In the genomic region with DNA sequence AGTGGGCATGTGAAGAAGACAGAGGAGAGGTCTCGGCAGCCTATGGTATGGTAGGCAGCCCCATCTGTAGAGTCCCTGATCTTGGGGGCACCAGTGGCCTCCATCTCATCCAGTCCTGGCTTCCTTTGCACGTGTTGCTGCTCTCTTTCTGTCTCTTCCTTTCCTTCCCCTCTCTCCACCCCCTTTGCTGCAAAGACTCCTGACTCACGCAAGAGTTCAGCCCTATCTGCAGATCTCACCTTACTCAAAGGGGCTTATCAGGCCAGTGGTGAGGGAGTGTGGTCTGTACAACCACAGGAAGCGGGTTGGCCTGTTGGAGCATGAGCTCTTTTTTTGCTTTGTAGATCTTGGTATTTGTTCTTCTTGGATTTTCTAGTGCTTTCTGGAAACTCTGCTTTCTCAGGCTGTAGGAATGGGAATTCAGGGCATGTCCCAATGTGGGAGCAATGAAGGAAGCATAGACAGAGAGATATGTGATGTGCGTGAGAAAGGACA, we compare ENCODE assay signal across 8 cellular contexts.
DNase-seq lines count a peak whose midpoint lies in the region; ATAC-seq, FAIRE-seq and TF ChIP-seq lines count a peak whose summit lies in the region.
"Had no signal": no experiment of that assay in that cellular context is flagged by ENCODE, and none has a peak within 500 bp of the region (broad histone marks: within the 10 kb centered on the region; RNA-seq: fewer than 3 reads in every experiment).

No MANE protein-coding gene starts in this region.

- H3K4me1 Mint-ChIP-seq in activated naive CD8-positive, alpha-beta T cell treated with anti-CD3 and anti-CD28 coated beads, Interleukin-2, amount 50 U/mL, for 24 hours: peaks cover 48% of the 10 kb centered on the region

- DNase-seq in NOMO-1 treated with dmso at 0.1 percent for 144 hours (lab: John Stamatoyannopoulos, UW; ENCODE audit: unreplicated experiment) (peak; percentile 62), NCI-H446 (lab: John Stamatoyannopoulos, UW) (no peak), H54 (ENCODE audit: insufficient read length, low spot score) (no peak), ACHN (no peak)
- peak; percentile 65 for DNase-seq in activated naive CD8-positive, alpha-beta T cell treated with anti-CD3 and anti-CD28 coated beads, Interleukin-2, amount 50 U/mL, for 24 hours
- peak; percentile 36 to 64 for DNase-seq in stimulated activated CD4-positive, alpha-beta T cell treated with anti-CD3 and anti-CD28 coated beads, Interleukin-2, amount 100 ng/mL, for 24 hours
- DNase-seq: heart right ventricle had no signal

- ATAC-seq in GM21390 (IDR thresholded peaks at IDR 0.05; ENCODE audit: unreplicated experiment): peak; percentile 38
- ATAC-seq in activated naive CD8-positive, alpha-beta T cell treated with anti-CD3 and anti-CD28 coated beads, Interleukin-2, amount 50 U/mL, for 24 hours: peak; percentile 93

- no peaks in the 10 kb centered on the region for H3K9me3 Mint-ChIP-seq in activated naive CD8-positive, alpha-beta T cell treated with anti-CD3 and anti-CD28 coated beads, Interleukin-2, amount 50 U/mL, for 24 hours

- in situ Hi-C loops in ACHN (cut with HindIII; ENCODE audit: low pct_ligation_motif_present, low pct_unique_long_range_greater_than_20kb, low sequenced_read_pairs): no loop called here

- no peak for TF ChIP-seq POLR2A in H54 (IDR thresholded peaks at IDR 0.05; ENCODE audit: low read depth, low read length)

- no peak for FAIRE-seq in H54 (lab: Jason Lieb, UNC)

- no peaks in the 10 kb centered on the region for H3K36me3 Mint-ChIP-seq in activated naive CD8-positive, alpha-beta T cell treated with anti-CD3 and anti-CD28 coated beads, Interleukin-2, amount 50 U/mL, for 24 hours (ENCODE audit: low read depth)

- H3K27me3 Mint-ChIP-seq in activated naive CD8-positive, alpha-beta T cell treated with anti-CD3 and anti-CD28 coated beads, Interleukin-2, amount 50 U/mL, for 24 hours: peaks cover 8% of the 10 kb centered on the region

- H3K4me3 Mint-ChIP-seq in activated naive CD8-positive, alpha-beta T cell treated with anti-CD3 and anti-CD28 coated beads, Interleukin-2, amount 50 U/mL, for 24 hours: no peak overlapping the region

- peak overlapping the region; percentile 21 for H3K27ac Mint-ChIP-seq in activated naive CD8-positive, alpha-beta T cell treated with anti-CD3 and anti-CD28 coated beads, Interleukin-2, amount 50 U/mL, for 24 hours

Comparison
In these comparisons a context has a peak if more than half of its experiments do, and no peak if none do; other contexts are left out.
1. DNase-seq: peak in NOMO-1 treated with dmso at 0.1 percent for 144 hours (single experiment), activated naive CD8-positive, alpha-beta T cell treated with anti-CD3 and anti-CD28 coated beads, Interleukin-2, amount 50 U/mL, for 24 hours (single experiment) and stimulated activated CD4-positive, alpha-beta T cell treated with anti-CD3 and anti-CD28 coated beads, Interleukin-2, amount 100 ng/mL, for 24 hours (2 of 2); none in NCI-H446 (0 of 2), H54 (single experiment) and ACHN (single experiment).